Comparison of ENCODE assay signal across 2 cellular contexts in the genomic region with DNA sequence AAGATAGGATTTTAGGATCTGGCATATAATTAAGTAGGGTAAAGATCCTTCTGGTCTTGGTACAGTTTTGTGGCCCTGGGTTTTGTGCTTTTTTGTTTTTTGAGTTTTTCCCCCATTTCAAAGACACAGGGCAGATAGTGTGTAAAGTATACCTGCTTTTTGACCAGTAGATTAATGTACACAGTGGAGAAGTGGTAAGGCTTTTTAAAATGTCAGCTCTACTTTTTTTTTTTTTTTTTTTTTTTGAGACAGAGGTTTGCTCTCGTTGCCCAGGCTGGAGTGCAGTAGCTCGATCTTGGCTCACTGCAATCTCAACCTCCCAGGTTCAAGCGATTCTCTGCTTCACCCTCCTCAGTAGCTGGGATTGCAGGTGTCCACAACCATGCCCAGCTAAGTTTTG.
TF ChIP-seq lines count a peak whose summit lies in the region.

No MANE protein-coding gene starts in this region.

TF ChIP-seq in A549, 52 proteins besides CTCF, POLR2A, EP300 and RAD21:
- no peak for TF ChIP-seq PBX3 (IDR thresholded peaks at IDR 0.05)
- TF ChIP-seq ATOH8 (CRISPR knock-in tag; IDR thresholded peaks at IDR 0.05; ENCODE audit: low read depth) = no peak
- TF ChIP-seq, protein P1, sequence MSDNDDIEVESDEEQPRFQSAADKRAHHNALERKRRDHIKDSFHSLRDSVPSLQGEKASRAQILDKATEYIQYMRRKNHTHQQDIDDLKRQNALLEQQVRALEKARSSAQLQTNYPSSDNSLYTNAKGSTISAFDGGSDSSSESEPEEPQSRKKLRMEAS (IDR thresholded peaks at IDR 0.05) = no peak
- no peak for TF ChIP-seq CHD4 (IDR thresholded peaks at IDR 0.05; ENCODE audit: borderline replicate concordance)
- no peak for TF ChIP-seq HES2 (IDR thresholded peaks at IDR 0.05)
- no peak for TF ChIP-seq KDM5A (IDR thresholded peaks at IDR 0.05)
- TF ChIP-seq HOXA7 (CRISPR knock-in tag; IDR thresholded peaks at IDR 0.05) = no peak
- no peak for TF ChIP-seq EHMT2 (IDR thresholded peaks at IDR 0.05; ENCODE audit: low read depth)
- TF ChIP-seq BHLHE40 (IDR thresholded peaks at IDR 0.05; ENCODE audit: low read depth, low read length) = no peak
- no peak for TF ChIP-seq MAFK (IDR thresholded peaks at IDR 0.05; ENCODE audit: partially characterized antibody)
- no peak for TF ChIP-seq ZNF302 (CRISPR knock-in tag; IDR thresholded peaks at IDR 0.05)
- no peak for TF ChIP-seq ELK1 (IDR thresholded peaks at IDR 0.05; ENCODE audit: low read depth, low read length)
- TF ChIP-seq ESRRA (IDR thresholded peaks at IDR 0.05; ENCODE audit: borderline replicate concordance, low read length) = no peak
- TF ChIP-seq NFE2L2 (conservative IDR thresholded peaks at IDR 0.05; ENCODE audit: low read length) = no peak
- TF ChIP-seq ZSCAN20 (CRISPR knock-in tag; IDR thresholded peaks at IDR 0.05) = no peak
- TF ChIP-seq ZFP36 (IDR thresholded peaks at IDR 0.05; ENCODE audit: borderline replicate concordance, partially characterized antibody) = no peak
- no peak for TF ChIP-seq GATA3 (IDR thresholded peaks at IDR 0.05; ENCODE audit: borderline replicate concordance)
- no peak for TF ChIP-seq FOSB (CRISPR knock-in tag; IDR thresholded peaks at IDR 0.05)

TF ChIP-seq in SK-N-SH treated with all-trans-retinoic acid at 6 μM for 48 hours, 23 proteins besides CTCF, POLR2A, EP300 and RAD21:
- TF ChIP-seq PPARA (CRISPR knock-in tag; IDR thresholded peaks at IDR 0.05; ENCODE audit: borderline replicate concordance) = no peak
- TF ChIP-seq ZC3H10 (CRISPR knock-in tag; IDR thresholded peaks at IDR 0.05) = no peak
- no peak for TF ChIP-seq TCF4 (CRISPR knock-in tag; IDR thresholded peaks at IDR 0.05; ENCODE audit: borderline replicate concordance)
- TF ChIP-seq SNAI2 (CRISPR knock-in tag; IDR thresholded peaks at IDR 0.05) = no peak
- TF ChIP-seq CSDC2 (CRISPR knock-in tag; IDR thresholded peaks at IDR 0.05) = no peak
